1 cellular context compared by ENCODE assay signal in genomic region chr10:78035933-78036583, GRCh38.
TF ChIP-seq lines count a peak whose summit lies in the region.

No MANE protein-coding gene starts in this region.

TF ChIP-seq in HEK293, 187 proteins besides CTCF, POLR2A, EP300 and RAD21 (continued from another document):
- TF ChIP-seq ZSCAN5A (tag by site-specific recombination; IDR thresholded peaks at IDR 0.05) (no peak), OVOL3 (tag by site-specific recombination; IDR thresholded peaks at IDR 0.05) (no peak), ZSCAN18 (tag by site-specific recombination; IDR thresholded peaks at IDR 0.05) (no peak), ATF2 (tag by site-specific recombination; IDR thresholded peaks at IDR 0.05; ENCODE audit: low read depth) (peak; percentile 89), SP7 (tag by site-specific recombination; IDR thresholded peaks at IDR 0.05) (0 out of 2 replicates have a peak, but pooled peaks have one; percentile 11), ZNF341 (tag by site-specific recombination; IDR thresholded peaks at IDR 0.05; ENCODE audit: low read depth) (no peak), ZNF624 (tag by site-specific recombination; IDR thresholded peaks at IDR 0.05) (no peak), ZNF473 (tag by site-specific recombination; IDR thresholded peaks at IDR 0.05) (no peak), ZBTB17 (tag by site-specific recombination; IDR thresholded peaks at IDR 0.05) (0 out of 2 replicates have a peak, but pooled peaks have one; percentile 12), ZNF791 (tag by site-specific recombination; IDR thresholded peaks at IDR 0.05) (no peak), PRDM10 (tag by site-specific recombination; IDR thresholded peaks at IDR 0.05) (peak; percentile 72), ZFP3 (tag by site-specific recombination; IDR thresholded peaks at IDR 0.05; ENCODE audit: low read depth) (no peak), HOXD13 (CRISPR knock-in tag; IDR thresholded peaks at IDR 0.05; ENCODE audit: borderline replicate concordance) (no peak)
